17 cellular contexts compared by ENCODE assay signal in the genomic region with DNA sequence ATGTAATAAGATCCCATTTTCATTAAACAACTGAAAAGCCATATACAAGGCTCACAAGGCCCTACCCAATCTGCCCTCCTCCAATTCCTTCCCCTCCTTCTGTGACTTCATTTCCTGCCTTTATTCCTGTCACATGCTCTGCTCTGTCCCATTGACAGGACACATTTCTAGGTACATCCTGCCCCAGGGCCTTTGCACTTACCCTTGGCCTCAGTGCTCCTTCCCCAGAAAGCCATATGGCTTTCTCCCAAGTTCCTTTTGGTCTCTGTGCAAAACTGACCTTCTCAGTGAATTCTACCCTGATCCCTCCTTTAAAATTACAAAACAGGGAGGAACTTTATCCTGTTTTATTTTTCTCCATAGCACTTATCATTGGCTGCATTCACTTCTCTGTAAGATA. TPM values are rescaled to one million over a fixed set of nuclear protein-coding genes. Genes with fewer than 3 reads are reported as not detected.
DNase-seq lines count a peak whose midpoint lies in the region; ATAC-seq and TF ChIP-seq lines count a peak whose summit lies in the region.
"Had no signal": no experiment of that assay in that cellular context is flagged by ENCODE, and none has a peak within 500 bp of the region (broad histone marks: within the 10 kb centered on the region; RNA-seq: fewer than 3 reads in every experiment).

No MANE protein-coding gene starts in this region.

- no peaks in the 10 kb centered on the region for H3K9me3 Mint-ChIP-seq in activated naive CD8-positive, alpha-beta T cell (ENCODE audit: low read depth)
- H3K9me3 Mint-ChIP-seq in activated naive CD8-positive, alpha-beta T cell treated with anti-CD3 and anti-CD28 coated beads, Interleukin-2, amount 50 U/mL, for 24 hours, result no peaks in the 10 kb centered on the region
- H3K9me3 Mint-ChIP-seq in glutamatergic neuron (ENCODE audit: unreplicated experiment), result peaks cover 1% of the 10 kb centered on the region
- no peaks in the 10 kb centered on the region for H3K9me3 Mint-ChIP-seq in activated T-cell treated with anti-CD3 and anti-CD28 coated beads, Interleukin-2, amount 50 U/mL, for 24 hours
- H3K9me3 Mint-ChIP-seq: HFFc6, IgD-negative memory B cell had no signal

- TF ChIP-seq RAD21 in Ishikawa (IDR thresholded peaks at IDR 0.05; ENCODE audit: low read depth), result no peak

- ATAC-seq in activated naive CD8-positive, alpha-beta T cell treated with anti-CD3 and anti-CD28 coated beads, Interleukin-2, amount 50 U/mL, for 24 hours, result no peak
- ATAC-seq in GM19023 (IDR thresholded peaks at IDR 0.05; ENCODE audit: unreplicated experiment), result no peak
- ATAC-seq in HG03175 (IDR thresholded peaks at IDR 0.05; ENCODE audit: unreplicated experiment), result no peak

- no peaks in the 10 kb centered on the region for H3K36me3 Mint-ChIP-seq in activated naive CD8-positive, alpha-beta T cell
- no peaks in the 10 kb centered on the region for H3K36me3 Mint-ChIP-seq in activated naive CD8-positive, alpha-beta T cell treated with anti-CD3 and anti-CD28 coated beads, Interleukin-2, amount 50 U/mL, for 24 hours (ENCODE audit: low read depth)
- H3K36me3 Mint-ChIP-seq in glutamatergic neuron (ENCODE audit: unreplicated experiment), result peaks cover 3% of the 10 kb centered on the region
- H3K36me3 Mint-ChIP-seq in activated T-cell treated with anti-CD3 and anti-CD28 coated beads, Interleukin-2, amount 50 U/mL, for 24 hours (ENCODE audit: low read depth), result no peaks in the 10 kb centered on the region
- H3K36me3 Mint-ChIP-seq: CD14-positive monocyte; CD4-positive, alpha-beta memory T cell; IgD-negative memory B cell had no signal

- peak overlapping the region; percentile 22 for H3K27ac Mint-ChIP-seq in activated naive CD8-positive, alpha-beta T cell
- H3K27ac Mint-ChIP-seq in activated naive CD8-positive, alpha-beta T cell treated with anti-CD3 and anti-CD28 coated beads, Interleukin-2, amount 50 U/mL, for 24 hours, result no peak overlapping the region
- no peak overlapping the region for H3K27ac Mint-ChIP-seq in glutamatergic neuron (ENCODE audit: unreplicated experiment)
- no peak overlapping the region for H3K27ac Mint-ChIP-seq in activated T-cell treated with anti-CD3 and anti-CD28 coated beads, Interleukin-2, amount 50 U/mL, for 24 hours
- H3K27ac Mint-ChIP-seq: CD14-positive monocyte; CD4-positive, alpha-beta memory T cell; HFFc6; IgD-negative memory B cell had no signal

- H3K27me3 Mint-ChIP-seq in activated naive CD8-positive, alpha-beta T cell, result peaks cover 1% of the 10 kb centered on the region
- H3K27me3 Mint-ChIP-seq in activated naive CD8-positive, alpha-beta T cell treated with anti-CD3 and anti-CD28 coated beads, Interleukin-2, amount 50 U/mL, for 24 hours, result peaks cover 3% of the 10 kb centered on the region
- peaks cover 2% of the 10 kb centered on the region for H3K27me3 Mint-ChIP-seq in glutamatergic neuron (ENCODE audit: unreplicated experiment)
- H3K27me3 Mint-ChIP-seq in activated T-cell treated with anti-CD3 and anti-CD28 coated beads, Interleukin-2, amount 50 U/mL, for 24 hours, result peaks cover 4% of the 10 kb centered on the region
- H3K27me3 Mint-ChIP-seq: IgD-negative memory B cell had no signal

- DNase-seq in activated naive CD8-positive, alpha-beta T cell treated with anti-CD3 and anti-CD28 coated beads, Interleukin-2, amount 50 U/mL, for 24 hours, result no peak
- DNase-seq in glutamatergic neuron, result no peak
- DNase-seq in activated T-cell treated with anti-CD3 and anti-CD28 coated beads, Interleukin-2, amount 50 U/mL, for 24 hours, result no peak
- DNase-seq: 8988T; Calu3; CD4-positive, alpha-beta memory T cell; DND-41; EL; GM23248; HCEC 1CT; HFFc6 had no signal

- no peak for TF ChIP-seq CTCF in glutamatergic neuron (IDR thresholded peaks at IDR 0.05; ENCODE audit: partially characterized antibody, unreplicated experiment)

- no peaks in the 10 kb centered on the region for H3K4me1 Mint-ChIP-seq in activated naive CD8-positive, alpha-beta T cell (ENCODE audit: low read depth)
- no peaks in the 10 kb centered on the region for H3K4me1 Mint-ChIP-seq in activated naive CD8-positive, alpha-beta T cell treated with anti-CD3 and anti-CD28 coated beads, Interleukin-2, amount 50 U/mL, for 24 hours
- no peaks in the 10 kb centered on the region for H3K4me1 Mint-ChIP-seq in glutamatergic neuron (ENCODE audit: low read depth, unreplicated experiment)
- H3K4me1 Mint-ChIP-seq in activated T-cell treated with anti-CD3 and anti-CD28 coated beads, Interleukin-2, amount 50 U/mL, for 24 hours (ENCODE audit: low read depth), result peaks cover under 1% of the 10 kb centered on the region
- H3K4me1 Mint-ChIP-seq: CD4-positive, alpha-beta memory T cell had no signal

- no peak for TF ChIP-seq EP300 in Ishikawa (IDR thresholded peaks at IDR 0.05; ENCODE audit: borderline replicate concordance)

- H3K4me3 Mint-ChIP-seq in activated naive CD8-positive, alpha-beta T cell, result no peak overlapping the region
- no peak overlapping the region for H3K4me3 Mint-ChIP-seq in activated naive CD8-positive, alpha-beta T cell treated with anti-CD3 and anti-CD28 coated beads, Interleukin-2, amount 50 U/mL, for 24 hours
- H3K4me3 Mint-ChIP-seq in glutamatergic neuron (ENCODE audit: unreplicated experiment), result peak overlapping the region; percentile 39
- no peak overlapping the region for H3K4me3 Mint-ChIP-seq in activated T-cell treated with anti-CD3 and anti-CD28 coated beads, Interleukin-2, amount 50 U/mL, for 24 hours
- H3K4me3 Mint-ChIP-seq: CD14-positive monocyte; CD4-positive, alpha-beta memory T cell; HFFc6; IgD-negative memory B cell had no signal

TF ChIP-seq in Ishikawa, 13 proteins besides CTCF, POLR2A, EP300 and RAD21:
- TF ChIP-seq, protein P1, sequence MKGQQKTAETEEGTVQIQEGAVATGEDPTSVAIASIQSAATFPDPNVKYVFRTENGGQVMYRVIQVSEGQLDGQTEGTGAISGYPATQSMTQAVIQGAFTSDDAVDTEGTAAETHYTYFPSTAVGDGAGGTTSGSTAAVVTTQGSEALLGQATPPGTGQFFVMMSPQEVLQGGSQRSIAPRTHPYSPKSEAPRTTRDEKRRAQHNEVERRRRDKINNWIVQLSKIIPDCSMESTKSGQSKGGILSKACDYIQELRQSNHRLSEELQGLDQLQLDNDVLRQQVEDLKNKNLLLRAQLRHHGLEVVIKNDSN (IDR thresholded peaks at IDR 0.05), result 0 out of 2 replicates have a peak, but pooled peaks have one; percentile 16
- no peak for TF ChIP-seq CREB1 (IDR thresholded peaks at IDR 0.05; ENCODE audit: low read depth)

RNA-seq across cellular contexts. Expression of gene KCNMA1, which starts 40.0 kb away (rescaled TPM):
- 3.2 TPM for total RNA-seq in glutamatergic neuron (ENCODE audit: unreplicated experiment)
- total RNA-seq: CD4-positive, alpha-beta memory T cell had no signal
